ENCODE assay signal across 8 cellular contexts in genomic region chr1:160085686-160086089, GRCh38. TPM values are rescaled to one million over a fixed set of nuclear protein-coding genes. Genes with fewer than 3 reads are reported as not detected.
DNase-seq lines count a peak whose midpoint lies in the region; ATAC-seq and TF ChIP-seq lines count a peak whose summit lies in the region.

No MANE protein-coding gene starts in this region.

- peak; percentile 91 for TF ChIP-seq CTCF in BJ (IDR thresholded peaks at IDR 0.05; ENCODE audit: insufficient read depth, low read depth, low read length)
- TF ChIP-seq CTCF in HFFc6 (IDR thresholded peaks at IDR 0.05): peak; percentile 90
- TF ChIP-seq CTCF in left lung (IDR thresholded peaks at IDR 0.05): peak; percentile 74 to 84

- no peaks in the 10 kb centered on the region for H3K9me3 Mint-ChIP-seq in HFFc6
- no peaks in the 10 kb centered on the region for H3K9me3 Mint-ChIP-seq in activated CD4-positive, alpha-beta T cell treated with anti-CD3 and anti-CD28 coated beads, Interleukin-2, amount 10 ng/mL, durations not matched to agents 7 days and 5 days

- DNase-seq in BJ (ENCODE audit: low read depth) (no peak), HFFc6 (peak; percentile 38), NCI-H526 (lab: John Stamatoyannopoulos, UW) (peak; percentile 82 to 96), cerebellar nuclear complex (lab: John Stamatoyannopoulos, UW) (peak; percentile 64 to 70), left lung (peak; percentile 74 to 90)
- peak; percentile 79 for DNase-seq in activated CD4-positive, alpha-beta T cell treated with anti-CD3 and anti-CD28 coated beads, Interleukin-2, amount 10 ng/mL, durations not matched to agents 7 days and 5 days
- peak; percentile 65 to 73 for DNase-seq in stimulated activated CD4-positive, alpha-beta T cell treated with anti-CD3 and anti-CD28 coated beads, Interleukin-4, amount 100 ng/mL, for 4 hours

- no peak overlapping the region for H3K4me3 Mint-ChIP-seq in HFFc6
- H3K4me3 Mint-ChIP-seq in activated CD4-positive, alpha-beta T cell treated with anti-CD3 and anti-CD28 coated beads, Interleukin-2, amount 10 ng/mL, durations not matched to agents 7 days and 5 days: no peak overlapping the region

- H3K4me1 Mint-ChIP-seq in HFFc6 (ENCODE audit: low read depth): peaks cover 8% of the 10 kb centered on the region
- peaks cover 14% of the 10 kb centered on the region for H3K4me1 Mint-ChIP-seq in activated CD4-positive, alpha-beta T cell treated with anti-CD3 and anti-CD28 coated beads, Interleukin-2, amount 10 ng/mL, durations not matched to agents 7 days and 5 days

- H3K4me3 ChIP-seq in BJ (ENCODE audit: low read depth, low read length) (no peak overlapping the region), left lung (no peak overlapping the region)

- H3K27me3 ChIP-seq in BJ (ENCODE audit: control insufficient read depth, insufficient read depth, low read length): peaks cover 21% of the 10 kb centered on the region
- peaks cover 25 to 40% of the 10 kb centered on the region in 2 donors for H3K27me3 ChIP-seq in left lung

- no peak overlapping the region for H3K27ac Mint-ChIP-seq in HFFc6
- H3K27ac Mint-ChIP-seq in activated CD4-positive, alpha-beta T cell treated with anti-CD3 and anti-CD28 coated beads, Interleukin-2, amount 10 ng/mL, durations not matched to agents 7 days and 5 days: no peak overlapping the region

- ATAC-seq in left lung: peak; percentile 77
- no peak for ATAC-seq in GM21423 (IDR thresholded peaks at IDR 0.05; ENCODE audit: unreplicated experiment)

- intact Hi-C loops in left lung (cut with DNase I): no loop called here

- H3K4me1 ChIP-seq in left lung: peaks cover 5 to 8% of the 10 kb centered on the region in 2 donors

- POLR2A ChIA-PET in BJ (lab: Charles Lee): no interaction called here
- POLR2A ChIA-PET in activated CD4-positive, alpha-beta T cell treated with anti-CD3 and anti-CD28 coated beads, Interleukin-2, amount 10 ng/mL, durations not matched to agents 7 days and 5 days (lab: Charles Lee): no interaction called here

- no peaks in the 10 kb centered on the region for H3K36me3 Mint-ChIP-seq in HFFc6 (ENCODE audit: low read depth)
- H3K36me3 Mint-ChIP-seq in activated CD4-positive, alpha-beta T cell treated with anti-CD3 and anti-CD28 coated beads, Interleukin-2, amount 10 ng/mL, durations not matched to agents 7 days and 5 days (ENCODE audit: low read depth): peaks cover 8% of the 10 kb centered on the region

- H3K27me3 Mint-ChIP-seq in HFFc6 (ENCODE audit: insufficient read depth): peaks cover 33% of the 10 kb centered on the region
- H3K27me3 Mint-ChIP-seq in activated CD4-positive, alpha-beta T cell treated with anti-CD3 and anti-CD28 coated beads, Interleukin-2, amount 10 ng/mL, durations not matched to agents 7 days and 5 days: peaks cover 22% of the 10 kb centered on the region

- no peak overlapping the region for H3K27ac ChIP-seq in left lung

- CTCF ChIA-PET in BJ (lab: Yijun Ruan, JAX): interaction anchor here (0.7 to 5.6 kb wide), 48 partner anchors 10 to 522 kb away, joined by 3 to 47 read pairs (median 4); partner anchors contain the start of genes CASQ1, IGSF8, KCNJ10 and PEX19
- CTCF ChIA-PET in activated CD4-positive, alpha-beta T cell treated with anti-CD3 and anti-CD28 coated beads, Interleukin-2, amount 10 ng/mL, durations not matched to agents 7 days and 5 days (lab: Charles Lee): interaction anchor here (0.5 to 5.8 kb wide), 21 partner anchors 8 to 779 kb away, joined by 3 to 42 read pairs (median 4); partner anchors contain the start of genes IGSF8 and KCNJ10

- H3K36me3 ChIP-seq in BJ (ENCODE audit: control insufficient read depth, insufficient read depth, low read length) (no peaks in the 10 kb centered on the region), left lung (peaks cover 0 to 15% of the 10 kb centered on the region in 2 donors)

- H3K9me3 ChIP-seq in left lung: no peaks in the 10 kb centered on the region

RNA-seq across cellular contexts. Expression of gene KCNJ9, which starts 4.3 kb away (rescaled TPM):
- not detected in 2 replicates for polyA plus RNA-seq in BJ (2011; rRNA removed)
- polyA minus RNA-seq in BJ (2011; rRNA and poly(A)+ RNA removed): not detected in 2 replicates
- not detected for total RNA-seq in HFFc6 (2021; fragmentation: NEBNext Ultra II Directional; extraction: Animal tissue kit (Norgen Biotek cat#: 25700))
- not detected for total RNA-seq in activated CD4-positive, alpha-beta T cell treated with anti-CD3 and anti-CD28 coated beads, Interleukin-2, amount 10 ng/mL, durations not matched to agents 7 days and 5 days
- not detected for total RNA-seq in left lung

RNA-seq across cellular contexts. Expression of gene IGSF8, which starts 12.7 kb away (rescaled TPM):
- 17.4 and 29.7 TPM in 2 replicates for polyA plus RNA-seq in BJ (2011; rRNA removed)
- 9.3 and 11.9 TPM in 2 replicates for polyA minus RNA-seq in BJ (2011; rRNA and poly(A)+ RNA removed)
- total RNA-seq in HFFc6 (2021; fragmentation: NEBNext Ultra II Directional; extraction: Animal tissue kit (Norgen Biotek cat#: 25700)): 10 to 100 TPM in 5 of 6 experiments, 1 to 10 TPM in 1; 9.6 to 12.9 (median 11.2) TPM
- total RNA-seq in activated CD4-positive, alpha-beta T cell treated with anti-CD3 and anti-CD28 coated beads, Interleukin-2, amount 10 ng/mL, durations not matched to agents 7 days and 5 days: 10 to 100 TPM; 36.4 to 40.9 TPM
- total RNA-seq in left lung: 10 to 100 TPM; 27.5 to 38.3 TPM

RNA-seq across cellular contexts. Expression of gene KCNJ10, which starts 15.7 kb away (rescaled TPM):
- polyA plus RNA-seq in BJ (2011; rRNA removed): not detected in 2 replicates
- polyA minus RNA-seq in BJ (2011; rRNA and poly(A)+ RNA removed): not detected in 2 replicates
- not detected for total RNA-seq in HFFc6 (2021; fragmentation: NEBNext Ultra II Directional; extraction: Animal tissue kit (Norgen Biotek cat#: 25700))
- not detected for total RNA-seq in activated CD4-positive, alpha-beta T cell treated with anti-CD3 and anti-CD28 coated beads, Interleukin-2, amount 10 ng/mL, durations not matched to agents 7 days and 5 days
- under 1 TPM in 1 of 2 donors, not detected in 1; 0.58 TPM for total RNA-seq in left lung

RNA-seq across cellular contexts. Expression of gene ATP1A2, which starts 29.9 kb away (rescaled TPM):
- polyA plus RNA-seq in BJ (2011; rRNA removed): 0.49 and 1.1 TPM in 2 replicates
- polyA minus RNA-seq in BJ (2011; rRNA and poly(A)+ RNA removed): 0.26 and 0.47 TPM in 2 replicates
- total RNA-seq in HFFc6 (2021; fragmentation: NEBNext Ultra II Directional; extraction: Animal tissue kit (Norgen Biotek cat#: 25700)): under 1 TPM in 5 of 6 experiments, not detected in 1; 0.09 to 0.17 (median 0.14) TPM
- not detected for total RNA-seq in activated CD4-positive, alpha-beta T cell treated with anti-CD3 and anti-CD28 coated beads, Interleukin-2, amount 10 ng/mL, durations not matched to agents 7 days and 5 days
- total RNA-seq in left lung: 1 to 10 TPM; 2.8 to 5.0 TPM

RNA-seq across cellular contexts. Expression of gene PIGM, which starts 53.9 kb away (rescaled TPM):
- 3.5 and 4.8 TPM in 2 replicates for polyA plus RNA-seq in BJ (2011; rRNA removed)
- polyA minus RNA-seq in BJ (2011; rRNA and poly(A)+ RNA removed): 2.2 and 2.5 TPM in 2 replicates
- total RNA-seq in HFFc6 (2021; fragmentation: NEBNext Ultra II Directional; extraction: Animal tissue kit (Norgen Biotek cat#: 25700)): 1 to 10 TPM; 6.7 to 8.4 (median 7.7) TPM
- 1 to 10 TPM; 5.9 to 6.4 TPM for total RNA-seq in activated CD4-positive, alpha-beta T cell treated with anti-CD3 and anti-CD28 coated beads, Interleukin-2, amount 10 ng/mL, durations not matched to agents 7 days and 5 days
- total RNA-seq in left lung: 1 to 10 TPM; 7.0 to 9.5 TPM
